17 cellular contexts compared by ENCODE assay signal in genomic region chr17:48483004-48483403, GRCh38. TPM values are rescaled to one million over a fixed set of nuclear protein-coding genes. Genes with fewer than 3 reads are reported as not detected.
DNase-seq lines count a peak whose midpoint lies in the region; FAIRE-seq and TF ChIP-seq lines count a peak whose summit lies in the region.
"Had no signal": no experiment of that assay in that cellular context is flagged by ENCODE, and none has a peak within 500 bp of the region (broad histone marks: within the 10 kb centered on the region; RNA-seq: fewer than 3 reads in every experiment).

No MANE protein-coding gene starts in this region.

- peak overlapping the region; percentile 59 for H2BK12ac ChIP-seq in trophoblast cell (ENCODE audit: low read length)

- peak overlapping the region; percentile 48 for H4K8ac ChIP-seq in trophoblast cell (ENCODE audit: low read depth, low read length)

- H3K23ac ChIP-seq in trophoblast cell (ENCODE audit: low read length): no peak overlapping the region

- POLR2A ChIA-PET in MCF 10A (lab: Yijun Ruan, JAX): interaction anchor here (0.5 to 0.7 kb wide), 2 partner anchors 171 to 271 kb away, joined by 3 read pairs; no protein-coding TSS in a partner anchor

- DNase-seq in T-helper 2 cell treated with Interferon-gamma antibody and Interleukin-4, amounts not matched to agents 5 μg/mL and 100 μg/mL, for 36 hours (ENCODE audit: low spot score): no peak
- DNase-seq in T-helper 2 cell (no peak), MCF 10A (ENCODE audit: unreplicated experiment) (no peak), trophoblast cell (no peak), COLO668 (lab: John Stamatoyannopoulos, UW; ENCODE audit: unreplicated experiment) (no peak), RCC 7860 (ENCODE audit: low spot score) (no peak), HUDEP-2 (lab: John Stamatoyannopoulos, UW; ENCODE audit: unreplicated experiment in 76 of 76) (no peak)
- DNase-seq: activated CD4-positive, CD25-positive, alpha-beta regulatory T cell treated with anti-CD3 and anti-CD28 coated beads, Interleukin-2, amount 50 U/mL, for 72 hours; NCI-H1436 treated with DMSO at 0.1 percent for 48 hours; NCI-H524 treated with DMSO at 0.1 percent for 48 hours; ovary had no signal

- no peak overlapping the region for H2AFZ ChIP-seq in OCI-LY3 (ENCODE audit: low read depth, low read length)
- H2AFZ ChIP-seq in trophoblast cell (ENCODE audit: insufficient read depth, low read length, poor library complexity): no peak overlapping the region

- H3K79me2 ChIP-seq in OCI-LY3 (ENCODE audit: low read length) (no peaks in the 10 kb centered on the region), trophoblast cell (ENCODE audit: control insufficient read depth, insufficient read depth, low read length, poor library complexity) (no peaks in the 10 kb centered on the region)

- H4K91ac ChIP-seq in trophoblast cell (ENCODE audit: low read depth, low read length): no peak overlapping the region

- no peaks in the 10 kb centered on the region for H3K9me3 Mint-ChIP-seq in T-helper 2 cell treated with Interferon-gamma antibody and Interleukin-4, amounts not matched to agents 5 μg/mL and 100 μg/mL, for 36 hours
- no peaks in the 10 kb centered on the region for H3K9me3 Mint-ChIP-seq in MCF 10A (ENCODE audit: unreplicated experiment)

- TF ChIP-seq CTCF in OCI-LY3 (IDR thresholded peaks at IDR 0.05; ENCODE audit: low read depth, low read length) (no peak), MCF 10A (IDR thresholded peaks at IDR 0.05; ENCODE audit: unreplicated experiment) (no peak)

- H3K9ac ChIP-seq in OCI-LY3 (ENCODE audit: low read length): no peak overlapping the region
- H3K9ac ChIP-seq in trophoblast cell (ENCODE audit: low read length): no peak overlapping the region

- intact Hi-C loops in MCF 10A (cut with micrococcal nuclease): no loop called here

- no peak overlapping the region for H3K14ac ChIP-seq in trophoblast cell (ENCODE audit: low read length)

- BruUV-seq in MCF 10A (replicated peaks; lab: Mats Ljungman, UMichigan): no TSS peak

- H3K27me3 ChIP-seq in OCI-LY3 (ENCODE audit: low read depth, low read length) (no peaks in the 10 kb centered on the region), trophoblast cell (ENCODE audit: insufficient read depth, low read length) (no peaks in the 10 kb centered on the region)
- H3K27me3 ChIP-seq: ovary had no signal

- H3K4me3 Mint-ChIP-seq in T-helper 2 cell treated with Interferon-gamma antibody and Interleukin-4, amounts not matched to agents 5 μg/mL and 100 μg/mL, for 36 hours: peak overlapping the region; percentile 30
- no peak overlapping the region for H3K4me3 Mint-ChIP-seq in MCF 10A (ENCODE audit: unreplicated experiment)

- H2BK5ac ChIP-seq in trophoblast cell (ENCODE audit: low read depth, low read length, poor library complexity): no peak overlapping the region

- peaks cover 46% of the 10 kb centered on the region for H3K4me1 Mint-ChIP-seq in T-helper 2 cell treated with Interferon-gamma antibody and Interleukin-4, amounts not matched to agents 5 μg/mL and 100 μg/mL, for 36 hours (ENCODE audit: low read depth)
- peaks cover 36% of the 10 kb centered on the region for H3K4me1 Mint-ChIP-seq in MCF 10A (ENCODE audit: insufficient read depth, unreplicated experiment)

- H2BK120ac ChIP-seq in trophoblast cell (ENCODE audit: insufficient read depth, low read length, poor library complexity): peak overlapping the region; percentile 1

- H3K79me1 ChIP-seq in trophoblast cell (ENCODE audit: low read length): peaks cover 5% of the 10 kb centered on the region

- no peaks in the 10 kb centered on the region for H3K36me3 Mint-ChIP-seq in T-helper 2 cell treated with Interferon-gamma antibody and Interleukin-4, amounts not matched to agents 5 μg/mL and 100 μg/mL, for 36 hours (ENCODE audit: low read depth)
- no peaks in the 10 kb centered on the region for H3K36me3 Mint-ChIP-seq in MCF 10A (ENCODE audit: insufficient read depth, unreplicated experiment)

- H3K18ac ChIP-seq in trophoblast cell (ENCODE audit: low read length): peak overlapping the region; percentile 21

- WGBS in trophoblast cell (ENCODE audit: extremely low coverage, insufficient coverage, insufficient read length): no CpG with 5 or more reads among the region's 6 CpGs

- H3K27ac ChIP-seq in OCI-LY3 (ENCODE audit: low read length) (no peak overlapping the region; the same call in 1 of the 2 replicates), trophoblast cell (ENCODE audit: low read depth, low read length) (peak overlapping the region; percentile 2)
- H3K27ac ChIP-seq: ovary had no signal

- H3K27me3 Mint-ChIP-seq in T-helper 2 cell treated with Interferon-gamma antibody and Interleukin-4, amounts not matched to agents 5 μg/mL and 100 μg/mL, for 36 hours (ENCODE audit: low read depth): no peaks in the 10 kb centered on the region
- no peaks in the 10 kb centered on the region for H3K27me3 Mint-ChIP-seq in MCF 10A (ENCODE audit: insufficient read depth, unreplicated experiment)

- H3K9me3 ChIP-seq in OCI-LY3 (ENCODE audit: insufficient read depth, low read length): peaks cover 3% of the 10 kb centered on the region; the same call in 1 of the 2 replicates
- no peaks in the 10 kb centered on the region for H3K9me3 ChIP-seq in trophoblast cell (ENCODE audit: insufficient read depth, low read depth, low read length)
- H3K9me3 ChIP-seq: ovary had no signal

- H2AK5ac ChIP-seq in trophoblast cell (ENCODE audit: low read length): no peak overlapping the region

- no peak overlapping the region for H4K12ac ChIP-seq in trophoblast cell (ENCODE audit: low read depth, low read length)

- no peak for FAIRE-seq in RCC 7860 (lab: Jason Lieb, UNC)
- FAIRE-seq: D721Med had no signal

- peak overlapping the region; percentile 77 for H3K27ac Mint-ChIP-seq in T-helper 2 cell treated with Interferon-gamma antibody and Interleukin-4, amounts not matched to agents 5 μg/mL and 100 μg/mL, for 36 hours
- peak overlapping the region; percentile 33 for H3K27ac Mint-ChIP-seq in MCF 10A (ENCODE audit: low read depth, unreplicated experiment)

- CTCF ChIA-PET in MCF 10A (lab: Yijun Ruan, JAX): interaction anchor here (1.3 kb wide), 1 partner anchor 9 kb away, joined by 3 read pairs; no protein-coding TSS in a partner anchor

- no peaks in the 10 kb centered on the region for H3K36me3 ChIP-seq in OCI-LY3 (replicated peaks; ENCODE audit: low read depth, low read length)
- no peaks in the 10 kb centered on the region for H3K36me3 ChIP-seq in trophoblast cell (ENCODE audit: control insufficient read depth in 1 of 2, insufficient read depth in 2 of 2, low read length in 2 of 2)
- H3K36me3 ChIP-seq: ovary had no signal

- no peak overlapping the region for H3K4ac ChIP-seq in trophoblast cell (ENCODE audit: low read depth, low read length)

- H3K4me2 ChIP-seq in OCI-LY3 (ENCODE audit: low read length) (peak overlapping the region; percentile 76), trophoblast cell (ENCODE audit: low read length) (no peak overlapping the region)

- H3K4me1 ChIP-seq in OCI-LY3 (ENCODE audit: low read length) (peaks cover 59% of the 10 kb centered on the region), trophoblast cell (ENCODE audit: control insufficient read depth in 1 of 2, insufficient read depth in 2 of 2, low read length in 2 of 2) (peaks cover 17 to 20% of the 10 kb centered on the region in 2 experiments)

- H4K20me1 ChIP-seq in OCI-LY3 (ENCODE audit: insufficient read depth, low read length): no peaks in the 10 kb centered on the region

- H3K4me3 ChIP-seq in OCI-LY3 (ENCODE audit: low read length) (no peak overlapping the region), trophoblast cell (ENCODE audit: low read depth, low read length) (no peak overlapping the region)
- H3K4me3 ChIP-seq: ovary had no signal

RNA-seq across cellular contexts. Expression of gene HOXB1, which starts 47.8 kb away (rescaled TPM):
- not detected in 2 replicates for total RNA-seq in MCF 10A (2022)
- polyA plus RNA-seq in trophoblast cell (2013): 0.04 and 0.06 TPM in 2 replicates
- total RNA-seq: A172, mesenteric fat pad, ovary, SK-MEL-5, temporal lobe had no signal
- polyA plus RNA-seq: ovary had no signal

RNA-seq across cellular contexts. Expression of gene SKAP1, which starts 53.0 kb away (rescaled TPM):
- not detected in 2 replicates for total RNA-seq in MCF 10A (2022)
- polyA plus RNA-seq in trophoblast cell (2013): not detected in 2 replicates
- total RNA-seq: SK-MEL-5 had no signal
